Comparison of ENCODE assay signal across 7 cellular contexts in genomic region chr14:22965916-22966782, GRCh38. TPM values are rescaled to one million over a fixed set of nuclear protein-coding genes. Genes with fewer than 3 reads are reported as not detected.
DNase-seq lines count a peak whose midpoint lies in the region; ATAC-seq, FAIRE-seq and TF ChIP-seq lines count a peak whose summit lies in the region.
"Not testable (repeated sequence)": the region's sequence is repeated elsewhere in the genome, so short reads cannot be mapped to it uniquely, and the experiment has no call there.

No MANE protein-coding gene starts in this region.

- not testable (repeated sequence) for TF ChIP-seq CTCF in A549 (IDR thresholded peaks at IDR 0.05); RWPE1 (conservative IDR thresholded peaks at IDR 0.05; ENCODE audit: low read depth); adrenal gland (IDR thresholded peaks at IDR 0.05); right lobe of liver (IDR thresholded peaks at IDR 0.05); neural progenitor cell (IDR thresholded peaks at IDR 0.05)

- not testable (repeated sequence) for H3K27ac Mint-ChIP-seq in neural progenitor cell

- not testable (repeated sequence) for H3K9ac ChIP-seq in neural progenitor cell

- not testable (repeated sequence) for TF ChIP-seq RAD21 in A549 (conservative IDR thresholded peaks at IDR 0.05 in 1 of 2, IDR thresholded peaks at IDR 0.05 in 1 of 2)

- peak in 1 of 2 experiments; percentile 22 for DNase-seq in A549 (ENCODE audit: low read depth in 1 of 2, low spot score in 1 of 2)
- DNase-seq in HEK293T (ENCODE audit: extremely low spot score); RWPE1 (ENCODE audit: low spot score); epithelial cell of prostate (ENCODE audit: low read depth, low spot score); right lobe of liver; neural progenitor cell (ENCODE audit: low spot score): not testable (repeated sequence)
- DNase-seq in adrenal gland: peak in 5 of 7 donors; percentile 32 to 76 (median 53)

- TF ChIP-seq POLR2A in A549 (IDR thresholded peaks at IDR 0.05; ENCODE audit: low read length); adrenal gland (IDR thresholded peaks at IDR 0.05); right lobe of liver (IDR thresholded peaks at IDR 0.05): not testable (repeated sequence)

- H3K79me2 ChIP-seq in neural progenitor cell (ENCODE audit: low read depth): not testable (repeated sequence)

- ATAC-seq in A549 (peak; percentile 32 to 44; a peak in 4 of 6 replicates), right lobe of liver (peak in 3 of 4 donors; percentile 19 to 43 (median 32))

- H4K20me1 ChIP-seq in neural progenitor cell (ENCODE audit: low read depth): not testable (repeated sequence)

- H3K4me3 ChIP-seq in A549, adrenal gland, right lobe of liver, neural progenitor cell: not testable (repeated sequence)

- H3K27me3 ChIP-seq in adrenal gland, right lobe of liver, neural progenitor cell: not testable (repeated sequence)

- intact Hi-C loops in adrenal gland (cut with DNase I); right lobe of liver (cut with DNase I): not testable (repeated sequence)

- H3K4me2 ChIP-seq in A549: peak overlapping the region; percentile 9; the same call in 1 of the 3 replicates
- not testable (repeated sequence) for H3K4me2 ChIP-seq in neural progenitor cell

- H3K9me3 ChIP-seq in A549; adrenal gland (replicated peaks in 1 of 3); right lobe of liver; neural progenitor cell (ENCODE audit: low read depth): not testable (repeated sequence)

- peaks cover 43% of the 10 kb centered on the region for H3F3A ChIP-seq in neural progenitor cell (ENCODE audit: low read depth)

- not testable (repeated sequence) for H2AFZ ChIP-seq in neural progenitor cell (replicated peaks)

- H3K27ac ChIP-seq in A549 (peak overlapping the region in 1 of 2 experiments; percentile 9; a peak in 1 of 6 replicates), RWPE1 (peak overlapping the region; percentile 39), adrenal gland (peak overlapping the region in 1 of 5 donors; percentile 40), epithelial cell of prostate (peak overlapping the region; percentile 43), neural progenitor cell (peak overlapping the region; percentile 18)
- not testable (repeated sequence) for H3K27ac ChIP-seq in right lobe of liver

- not testable (repeated sequence) for TF ChIP-seq EP300 in A549 (IDR thresholded peaks at IDR 0.05)

- FAIRE-seq in A549 (lab: Jason Lieb, UNC): not testable (repeated sequence)

- peaks cover 14% of the 10 kb centered on the region for H3K36me3 Mint-ChIP-seq in neural progenitor cell

- 58% methylated on average over 15 of the region's 15 CpGs for WGBS in A549 (ENCODE audit: missing lambda C conversion rate)
- 54 to 62% (median 59%) methylated on average over 15 of the region's 15 CpGs for WGBS in adrenal gland, 4 donors
- WGBS in right lobe of liver (ENCODE audit: insufficient coverage, low coverage, low lambda C conversion rate, missing lambda C conversion rate): 51% methylated on average over 14 of the region's 15 CpGs

- not testable (repeated sequence) for H3K9me3 Mint-ChIP-seq in neural progenitor cell

- not testable (repeated sequence) for H3K27me3 Mint-ChIP-seq in neural progenitor cell (ENCODE audit: insufficient read depth, low read depth)

- H3K4me1 Mint-ChIP-seq in neural progenitor cell: not testable (repeated sequence)

- H3K4me1 ChIP-seq in A549: peaks cover 11% of the 10 kb centered on the region
- not testable (repeated sequence) for H3K4me1 ChIP-seq in adrenal gland (replicated peaks in 1 of 2); right lobe of liver; neural progenitor cell

- CTCF ChIA-PET in A549 (lab: Yijun Ruan, JAX) (interaction anchor here (1.0 to 18.8 kb wide), 4 partner anchors 23 to 92 kb away, joined by 3 to 646 read pairs (median 17); partner anchors contain the start of genes AJUBA, CDH24 and PRMT5), HEK293T (lab: Yijun Ruan, JAX) (interaction anchor here (0.6 to 0.9 kb wide), 2 partner anchors 20 to 312 kb away, joined by 3 read pairs; no protein-coding TSS in a partner anchor)
- CTCF ChIA-PET in RWPE1 (lab: Yijun Ruan, JAX): not testable (repeated sequence)

- not testable (repeated sequence) for H3K4me3 Mint-ChIP-seq in neural progenitor cell

- POLR2A ChIA-PET in A549 (lab: Yijun Ruan, JAX) (interaction anchor here (1.4 to 1.6 kb wide), 2 partner anchors 9 to 11 kb away, joined by 3 to 6 read pairs; partner anchors contain the start of gene HAUS4), HEK293T (lab: Yijun Ruan, JAX) (interaction anchor here (0.6 to 4.6 kb wide), 5 partner anchors 9 to 41 kb away, joined by 3 to 48 read pairs (median 3); partner anchors contain the start of genes AJUBA, HAUS4 and PRMT5), RWPE1 (lab: Yijun Ruan, JAX; ENCODE audit: low non-redundant PET) (interaction anchor here (0.9 kb wide), 1 partner anchor 28 kb away, joined by 3 read pairs; no protein-coding TSS in a partner anchor)

- H3K36me3 ChIP-seq in adrenal gland (replicated peaks in 1 of 2); right lobe of liver; neural progenitor cell: not testable (repeated sequence)

TF ChIP-seq in A549, 52 proteins besides CTCF, POLR2A, EP300 and RAD21:
- TF ChIP-seq CEBPB (IDR thresholded peaks at IDR 0.05): peak; percentile 50 to 68; a peak in 2 of 4 replicates
TF ChIP-seq in A549: peak in this region for 1; not testable (repeated sequence) for 51.

RNA-seq across cellular contexts. Expression of gene HAUS4, which starts 9.3 kb away (rescaled TPM):
- polyA plus RNA-seq in A549 (2011; rRNA removed) (69.3 and 76.0 TPM in 2 replicates), A549 (2017; fragmentation: RNase III; extraction: RNeasy Plus Mini Kit Qiagen cat#74134 plus additional on column Dnase treatment) (35.9 to 42.6 TPM (median 37.3 TPM) in 3 replicates), adrenal gland (10 to 100 TPM; 11.2 to 20.4 (median 20.0) TPM)
- 32.4 and 37.5 TPM in 2 replicates for polyA plus RNA-seq in A549 (2012; cell fraction: cytosol; rRNA removed)
- polyA plus RNA-seq in A549 (2012; cell fraction: nucleus; rRNA removed): 33.2 and 48.7 TPM in 2 replicates
- polyA minus RNA-seq in A549 (2011; rRNA and poly(A)+ RNA removed): 33.1 and 40.3 TPM in 2 replicates
- total RNA-seq in adrenal gland (10 to 100 TPM; 16.8 to 72.2 (median 40.9) TPM), right lobe of liver (10 to 100 TPM in 4 of 6 experiments, 1 to 10 TPM in 2; 6.8 to 17.9 (median 12.4) TPM), neural progenitor cell (ENCODE audit: low replicate concordance) (93.3 and 103 TPM in 2 replicates)

RNA-seq across cellular contexts. Expression of gene AJUBA, which starts 16.2 kb away (rescaled TPM):
- polyA plus RNA-seq in A549 (2011; rRNA removed): 98.0 and 152 TPM in 2 replicates
- polyA plus RNA-seq in A549 (2012; cell fraction: cytosol; rRNA removed): 46.7 and 67.4 TPM in 2 replicates
- 71.5 and 76.7 TPM in 2 replicates for polyA plus RNA-seq in A549 (2012; cell fraction: nucleus; rRNA removed)
- polyA plus RNA-seq in A549 (2017; fragmentation: RNase III; extraction: RNeasy Plus Mini Kit Qiagen cat#74134 plus additional on column Dnase treatment): 53.4 to 68.0 TPM (median 59.0 TPM) in 3 replicates
- 137 and 160 TPM in 2 replicates for polyA minus RNA-seq in A549 (2011; rRNA and poly(A)+ RNA removed)
- total RNA-seq in adrenal gland: 10 to 100 TPM in 3 of 8 donors, 1 to 10 TPM in 5; 2.0 to 12.6 (median 7.3) TPM
- polyA plus RNA-seq in adrenal gland: 1 to 10 TPM; 1.4 to 3.6 (median 2.3) TPM
- 10 to 100 TPM in 5 of 6 experiments, 1 to 10 TPM in 1; 7.8 to 64.6 (median 54.2) TPM for total RNA-seq in right lobe of liver
- total RNA-seq in neural progenitor cell (ENCODE audit: low replicate concordance): 99.6 and 147 TPM in 2 replicates

RNA-seq across cellular contexts. Expression of gene PRMT5, which starts 37.0 kb away (rescaled TPM):
- 214 and 299 TPM in 2 replicates for polyA plus RNA-seq in A549 (2011; rRNA removed)
- polyA plus RNA-seq in A549 (2012; cell fraction: cytosol; rRNA removed): 236 and 242 TPM in 2 replicates
- 236 and 351 TPM in 2 replicates for polyA plus RNA-seq in A549 (2012; cell fraction: nucleus; rRNA removed)
- 185 to 224 TPM (median 188 TPM) in 3 replicates for polyA plus RNA-seq in A549 (2017; fragmentation: RNase III; extraction: RNeasy Plus Mini Kit Qiagen cat#74134 plus additional on column Dnase treatment)
- 261 and 305 TPM in 2 replicates for polyA minus RNA-seq in A549 (2011; rRNA and poly(A)+ RNA removed)
- 100 to 1,000 TPM in 2 of 8 donors, 10 to 100 TPM in 6; 28.6 to 125 (median 62.8) TPM for total RNA-seq in adrenal gland
- polyA plus RNA-seq in adrenal gland: 100 to 1,000 TPM in 1 of 3 donors, 10 to 100 TPM in 2; 20.9 to 134 (median 21.6) TPM
- total RNA-seq in right lobe of liver: 10 to 100 TPM; 22.5 to 32.1 (median 25.7) TPM
- total RNA-seq in neural progenitor cell (ENCODE audit: low replicate concordance): 54.6 and 97.6 TPM in 2 replicates

RNA-seq across cellular contexts. Expression of gene C14orf93, which starts 43.8 kb away (rescaled TPM):
- 9.7 and 10.1 TPM in 2 replicates for polyA plus RNA-seq in A549 (2011; rRNA removed)
- polyA plus RNA-seq in A549 (2012; cell fraction: cytosol; rRNA removed): 7.8 and 8.4 TPM in 2 replicates
- 18.6 and 22.8 TPM in 2 replicates for polyA plus RNA-seq in A549 (2012; cell fraction: nucleus; rRNA removed)
- 5.6 to 6.8 TPM (median 5.7 TPM) in 3 replicates for polyA plus RNA-seq in A549 (2017; fragmentation: RNase III; extraction: RNeasy Plus Mini Kit Qiagen cat#74134 plus additional on column Dnase treatment)
- 16.3 and 18.8 TPM in 2 replicates for polyA minus RNA-seq in A549 (2011; rRNA and poly(A)+ RNA removed)
- 10 to 100 TPM in 2 of 8 donors, 1 to 10 TPM in 6; 4.0 to 12.4 (median 7.7) TPM for total RNA-seq in adrenal gland
- polyA plus RNA-seq in adrenal gland: 10 to 100 TPM in 1 of 3 donors, 1 to 10 TPM in 2; 2.9 to 12.5 (median 7.5) TPM
- 1 to 10 TPM; 1.7 to 4.0 (median 3.2) TPM for total RNA-seq in right lobe of liver
- total RNA-seq in neural progenitor cell (ENCODE audit: low replicate concordance): 8.2 and 11.0 TPM in 2 replicates

RNA-seq across cellular contexts. Expression of gene RBM23, which starts 47.2 kb away (rescaled TPM):
- polyA plus RNA-seq in A549 (2011; rRNA removed): 68.0 and 71.7 TPM in 2 replicates
- polyA plus RNA-seq in A549 (2012; cell fraction: cytosol; rRNA removed): 60.6 and 65.8 TPM in 2 replicates
- 97.1 and 107 TPM in 2 replicates for polyA plus RNA-seq in A549 (2012; cell fraction: nucleus; rRNA removed)
- 64.2 to 66.5 TPM (median 65.8 TPM) in 3 replicates for polyA plus RNA-seq in A549 (2017; fragmentation: RNase III; extraction: RNeasy Plus Mini Kit Qiagen cat#74134 plus additional on column Dnase treatment)
- 71.4 and 82.2 TPM in 2 replicates for polyA minus RNA-seq in A549 (2011; rRNA and poly(A)+ RNA removed)
- 1,000 to 10,000 TPM in 2 of 8 donors, 100 to 1,000 TPM in 1, 10 to 100 TPM in 5; 70.4 to 1,877 (median 81.8) TPM for total RNA-seq in adrenal gland
- 10 to 100 TPM; 39.5 to 82.8 (median 43.8) TPM for polyA plus RNA-seq in adrenal gland
- 10 to 100 TPM; 22.2 to 38.0 (median 34.0) TPM for total RNA-seq in right lobe of liver
- total RNA-seq in neural progenitor cell (ENCODE audit: low replicate concordance): 139 and 170 TPM in 2 replicates
